Comparison of ENCODE assay signal across 19 cellular contexts in the genomic region with DNA sequence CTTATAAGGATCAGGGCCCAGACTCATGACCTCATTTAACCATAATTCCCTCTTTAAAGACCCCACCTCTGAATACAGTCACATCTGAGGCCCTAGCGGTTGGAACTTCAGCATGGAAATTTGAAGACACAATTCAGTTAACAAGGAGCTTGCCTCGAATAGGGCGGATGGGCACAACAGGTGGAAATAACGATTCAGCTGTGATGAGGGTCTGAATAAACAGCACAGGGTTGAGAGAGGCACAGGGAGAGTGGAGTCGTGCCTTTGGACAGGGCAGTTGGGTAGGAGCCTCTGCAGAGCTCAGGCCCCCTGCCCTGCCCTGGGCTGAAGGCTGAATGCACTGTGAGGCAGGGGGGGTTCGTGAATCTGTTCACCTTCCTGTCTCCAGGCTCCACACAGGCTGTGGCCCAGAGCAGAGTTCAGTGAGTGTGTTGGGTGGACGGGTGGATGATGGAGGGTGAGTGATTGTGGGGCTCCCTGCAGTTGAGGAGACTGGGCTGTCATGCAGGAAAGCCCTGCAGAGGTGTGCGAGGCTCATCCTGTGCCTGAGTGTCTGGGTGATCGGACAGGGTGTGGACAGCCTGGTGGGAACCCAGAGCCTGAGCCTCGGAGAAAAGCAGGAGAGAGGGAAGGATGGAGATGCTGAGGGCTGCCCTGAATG.
DNase-seq lines count a peak whose midpoint lies in the region; ATAC-seq and TF ChIP-seq lines count a peak whose summit lies in the region.
"Had no signal": no experiment of that assay in that cellular context is flagged by ENCODE, and none has a peak within 500 bp of the region (broad histone marks: within the 10 kb centered on the region; RNA-seq: fewer than 3 reads in every experiment).

No MANE protein-coding gene starts in this region.

- TF ChIP-seq CTCF in heart right ventricle (IDR thresholded peaks at IDR 0.05) (no peak), spleen (IDR thresholded peaks at IDR 0.05 in 8 of 11, conservative IDR thresholded peaks at IDR 0.05 in 3 of 11) (no peak)

- H3K9me3 ChIP-seq in heart right ventricle (no peaks in the 10 kb centered on the region), spleen (no peaks in the 10 kb centered on the region)
- H3K9me3 ChIP-seq: BE2C, Caco-2, MG63 had no signal

- WGBS in heart right ventricle, 2 donors = 84 to 87% methylated on average over 10 of the region's 10 CpGs
- WGBS in spleen, 5 donors = 77 to 87% (median 85%) methylated on average over 10 of the region's 10 CpGs

- TF ChIP-seq POLR2A in spleen (IDR thresholded peaks at IDR 0.05) = no peak

- H3K36me3 ChIP-seq in heart right ventricle (no peaks in the 10 kb centered on the region), spleen (no peaks in the 10 kb centered on the region)
- H3K36me3 ChIP-seq: BE2C, MG63 had no signal

- H3K4me3 ChIP-seq in heart right ventricle (no peak overlapping the region), spleen (no peak overlapping the region)
- H3K4me3 ChIP-seq: MG63 had no signal

- DNase-seq in cardiac septum (ENCODE audit: low spot score) (peak; percentile 57), heart right ventricle (no peak), islet precursor cell (peak; percentile 28), spleen (peak; percentile 53), SKM-1 treated with dmso at 0.1 percent for 144 hours (lab: John Stamatoyannopoulos, UW; ENCODE audit: unreplicated experiment) (no peak), putamen (ENCODE audit: low spot score) (no peak)
- DNase-seq: BE2C; Caco-2; CD4-positive, CD25-positive, alpha-beta regulatory T cell; HCEC 1CT; Kasumi-1; MG63; NCI-H1048; NCI-H1436; NCI-H1930; NCI-H345; NCI-H526 had no signal

- no peak overlapping the region for H3K27ac ChIP-seq in heart right ventricle
- no peak overlapping the region for H3K27ac ChIP-seq in spleen

- H3K4me1 ChIP-seq in heart right ventricle (peaks cover 0 to 4% (median 0%) of the 10 kb centered on the region in 9 donors), spleen (no peaks in the 10 kb centered on the region)
- H3K4me1 ChIP-seq: BE2C had no signal

- intact Hi-C loops in cardiac septum (cut with DNase I) = no loop called here
- intact Hi-C loops in heart right ventricle (cut with DNase I) = no loop called here
- intact Hi-C loops in spleen (cut with DNase I; ENCODE audit: low total_unique reads) = no loop called here

- ATAC-seq in heart right ventricle = no peak
- ATAC-seq in GM19455 (IDR thresholded peaks at IDR 0.05; ENCODE audit: unreplicated experiment) = no peak
- ATAC-seq in HG03378 (IDR thresholded peaks at IDR 0.05; ENCODE audit: unreplicated experiment) = no peak

- H3K27me3 ChIP-seq in heart right ventricle (peaks cover 0 to 32% (median 17%) of the 10 kb centered on the region in 7 donors), spleen (replicated peaks in 1 of 7) (peaks cover 0 to 5% (median 0%) of the 10 kb centered on the region in 7 donors)
- H3K27me3 ChIP-seq: BE2C, MG63 had no signal

Comparison
In these comparisons a context has a peak if more than half of its experiments do, and no peak if none do; other contexts are left out.
1. DNase-seq: peak in cardiac septum (single experiment), islet precursor cell (single experiment) and spleen (single experiment); none in heart right ventricle (0 of 2), SKM-1 treated with dmso at 0.1 percent for 144 hours (single experiment) and putamen (single experiment).